23 cellular contexts compared by ENCODE assay signal in genomic region chr20:46696791-46697279, GRCh38. TPM values are rescaled to one million over a fixed set of nuclear protein-coding genes. Genes with fewer than 3 reads are reported as not detected.
"Had no signal": no experiment of that assay in that cellular context is flagged by ENCODE, and none has a peak within 500 bp of the region (broad histone marks: within the 10 kb centered on the region; RNA-seq: fewer than 3 reads in every experiment).

No MANE protein-coding gene starts in this region.

- H3K4me1 ChIP-seq: gastrocnemius medialis, prostate gland, suprapubic skin, transverse colon, uterus had no signal

- H3K36me3 ChIP-seq: gastrocnemius medialis, heart left ventricle, prostate gland, right atrium auricular region, suprapubic skin, transverse colon, uterus had no signal

- H3K27ac ChIP-seq: gastrocnemius medialis, heart left ventricle, right atrium auricular region, suprapubic skin, transverse colon, uterus had no signal

- ATAC-seq: activated T-cell treated with anti-CD3 and anti-CD28 coated beads, Interleukin-2, amount 50 U/mL, for 72 hours; esophagus mucosa; gastrocnemius medialis; heart left ventricle; left lobe of liver; stimulated activated naive CD8-positive, alpha-beta T cell treated with anti-CD3 and anti-CD28 coated beads, Interleukin-15, amount 100 ng/mL, for 72 hours had no signal

- H3K4me3 ChIP-seq: gastrocnemius medialis, heart left ventricle, prostate gland, right atrium auricular region, suprapubic skin, transverse colon, uterus had no signal

- H3K27me3 ChIP-seq: right atrium auricular region, suprapubic skin, transverse colon, uterus had no signal

- H3K9me3 ChIP-seq: gastrocnemius medialis, prostate gland, suprapubic skin, transverse colon, uterus had no signal

- DNase-seq: activated CD4-positive, alpha-beta T cell treated with anti-CD3 and anti-CD28 coated beads, Interleukin-2, amount 50 U/mL, for 4 hours; activated effector memory CD4-positive, alpha-beta T cell treated with anti-CD3 and anti-CD28 coated beads, Interleukin-2, amount 50 U/mL, for 16 hours; activated naive CD4-positive, alpha-beta T cell treated with anti-CD3 and anti-CD28 coated beads, Interleukin-2, amount 50 U/mL, for 16 hours; activated T-cell treated with anti-CD3 and anti-CD28 coated beads, Interleukin-2, amount 50 U/mL, for 72 hours; cerebellar nuclear complex; effector CD4-positive, alpha-beta T cell; gastrocnemius medialis; heart left ventricle; kidney; midbrain; nephron progenitor cell; small intestine; stimulated activated CD4-positive, alpha-beta T cell treated with anti-CD3 and anti-CD28 coated beads, Interleukin-4, amount 100 ng/mL, for 1 hour; stimulated activated naive CD8-positive, alpha-beta T cell treated with anti-CD3 and anti-CD28 coated beads, Interleukin-15, amount 100 ng/mL, for 72 hours; transverse colon; uterus had no signal

RNA-seq across cellular contexts. Expression of gene SLC13A3, which starts 45.6 kb away (rescaled TPM):
- total RNA-seq: activated CD8-positive, alpha-beta memory T cell treated with anti-CD3 and anti-CD28 coated beads for 36 hours; lung microvascular endothelial cell had no signal
